Comparison of ENCODE assay signal across 11 cellular contexts in genomic region chrX:8140986-8141385, GRCh38. TPM values are rescaled to one million over a fixed set of nuclear protein-coding genes. Genes with fewer than 3 reads are reported as not detected.
"Had no signal": no experiment of that assay in that cellular context is flagged by ENCODE, and none has a peak within 500 bp of the region (broad histone marks: within the 10 kb centered on the region; RNA-seq: fewer than 3 reads in every experiment).

No MANE protein-coding gene starts in this region.

- H3K4me1 ChIP-seq: HAP-1 had no signal

- H3K4me3 ChIP-seq: GM23248, GM23338, HAP-1 had no signal

- H3K9me3 Mint-ChIP-seq: GM23338 had no signal

- H3K4me2 ChIP-seq: GM23338 had no signal

- H3K27ac ChIP-seq: GM23248 had no signal

- H3K9ac ChIP-seq: GM23248 had no signal

- H2AFZ ChIP-seq: GM23248, GM23338 had no signal

- H3K27ac Mint-ChIP-seq: GM23338, H9, HFFc6 had no signal

- DNase-seq: GM23248, GOT3, H7, H9, HCEC 1CT, HFFc6 had no signal

- ATAC-seq: GM23338, HCT116 had no signal

- FAIRE-seq: H1, H54 had no signal

- H3K9me3 ChIP-seq: HAP-1 had no signal

- H3K36me3 ChIP-seq: HAP-1 had no signal

- H3K4me3 Mint-ChIP-seq: GM23338, H9, HFFc6 had no signal

RNA-seq across cellular contexts. Expression of gene VCX2, which starts 30.1 kb away (rescaled TPM):
- total RNA-seq: GM23248, GM23338, H1, H7, H9, HFFc6 had no signal
